In the genomic region with DNA sequence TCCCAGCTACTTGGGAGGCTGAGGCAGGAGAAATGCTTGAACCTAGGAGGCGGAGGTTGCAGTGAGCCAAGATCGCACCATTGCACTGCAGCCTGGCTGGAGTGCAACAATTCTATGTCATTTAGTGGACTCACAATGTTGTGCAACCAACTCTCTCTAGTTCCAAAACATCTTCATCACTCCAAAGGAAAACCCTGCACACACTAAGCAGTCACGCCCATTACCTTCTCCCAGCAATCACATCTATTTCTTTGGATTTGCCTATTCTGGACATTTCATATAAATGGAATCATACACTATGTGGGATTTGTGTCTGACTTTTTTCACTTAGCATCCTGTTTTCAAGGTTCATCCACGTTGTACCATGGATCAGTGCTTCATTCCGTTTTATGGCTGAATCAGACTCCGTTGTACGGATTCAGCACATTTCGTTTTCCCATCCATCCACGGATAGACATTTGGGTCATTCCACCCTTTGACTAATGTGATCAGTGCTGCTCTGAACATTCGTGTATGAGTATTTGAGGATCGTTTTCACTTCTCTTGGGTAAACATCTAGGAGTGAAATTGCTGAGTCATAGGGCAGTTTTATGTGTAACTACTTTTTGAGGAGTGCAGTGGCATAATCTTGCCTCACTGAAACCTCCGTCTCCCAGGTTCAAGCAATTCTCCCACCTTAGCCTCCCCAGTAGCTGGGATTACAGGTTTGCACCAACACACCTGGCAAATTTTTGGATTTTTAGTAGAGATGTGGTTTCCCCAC, we compare ENCODE assay signal across 14 cellular contexts. TPM values are rescaled to one million over a fixed set of nuclear protein-coding genes. Genes with fewer than 3 reads are reported as not detected.
DNase-seq lines count a peak whose midpoint lies in the region; ATAC-seq and TF ChIP-seq lines count a peak whose summit lies in the region.
"Had no signal": no experiment of that assay in that cellular context is flagged by ENCODE, and none has a peak within 500 bp of the region (broad histone marks: within the 10 kb centered on the region; RNA-seq: fewer than 3 reads in every experiment).

No MANE protein-coding gene starts in this region.

- no peak overlapping the region for H3K27ac Mint-ChIP-seq in stimulated activated naive B cell treated with anti-CD40 and anti-IgM and Interleukin-4, amounts not matched to agents 10 μg/mL and 1 μg/mL and 100 μg/mL, for 72 hours
- H3K27ac Mint-ChIP-seq: activated B cell treated with CpG ODN at 0.5 μM for 24 hours; activated naive CD8-positive, alpha-beta T cell treated with anti-CD3 and anti-CD28 coated beads, Interleukin-2, amount 10 ng/mL, durations not matched to agents 7 days and 5 days had no signal

- peaks cover 6% of the 10 kb centered on the region; the same call in 1 of the 2 replicates for H3K4me1 ChIP-seq in PC-3 (ENCODE audit: insufficient read depth, low read length)
- H3K4me1 ChIP-seq: testis had no signal

- peaks cover 7 to 18% of the 10 kb centered on the region in 2 donors for H3K4me1 Mint-ChIP-seq in stimulated activated naive B cell treated with anti-CD40 and anti-IgM and Interleukin-4, amounts not matched to agents 10 μg/mL and 1 μg/mL and 100 μg/mL, for 72 hours
- H3K4me1 Mint-ChIP-seq: activated naive CD8-positive, alpha-beta T cell treated with anti-CD3 and anti-CD28 coated beads, Interleukin-2, amount 10 ng/mL, durations not matched to agents 7 days and 5 days had no signal

- H2AFZ ChIP-seq in PC-3 (ENCODE audit: low read length): no peak overlapping the region

- CTCF ChIA-PET in PC-3 (lab: Charles Lee): no interaction called here

- POLR2A ChIA-PET in PC-3 (lab: Charles Lee; ENCODE audit: unreplicated experiment): no interaction called here

- DNase-seq in SKM-1 treated with dmso at 0.1 percent for 144 hours (lab: John Stamatoyannopoulos, UW; ENCODE audit: unreplicated experiment) (peak; percentile 33), SKM-1 (lab: John Stamatoyannopoulos, UW; ENCODE audit: unreplicated experiment) (no peak), PC-3 (peak; percentile 60), fibroblast of peridontal ligament (ENCODE audit: extremely low read depth) (peak; percentile 36), NCI-H1694 (lab: John Stamatoyannopoulos, UW) (no peak), ureter (ENCODE audit: low spot score) (no peak)
- no peak for DNase-seq in stimulated activated naive B cell treated with anti-CD40 and anti-IgM and Interleukin-4, amounts not matched to agents 10 μg/mL and 1 μg/mL and 100 μg/mL, for 72 hours
- DNase-seq: activated B cell treated with CpG ODN at 0.5 μM for 24 hours; activated naive CD8-positive, alpha-beta T cell treated with anti-CD3 and anti-CD28 coated beads, Interleukin-2, amount 10 ng/mL, durations not matched to agents 7 days and 5 days; esophagus squamous epithelium; NCI-H187 treated with DMSO at 0.1 percent for 48 hours; SK-N-SH; testis had no signal

- no peak overlapping the region for H3K4me3 Mint-ChIP-seq in stimulated activated naive B cell treated with anti-CD40 and anti-IgM and Interleukin-4, amounts not matched to agents 10 μg/mL and 1 μg/mL and 100 μg/mL, for 72 hours
- H3K4me3 Mint-ChIP-seq: activated B cell treated with CpG ODN at 0.5 μM for 24 hours; activated naive CD8-positive, alpha-beta T cell treated with anti-CD3 and anti-CD28 coated beads, Interleukin-2, amount 10 ng/mL, durations not matched to agents 7 days and 5 days had no signal

- H4K20me1 ChIP-seq in PC-3 (ENCODE audit: low read length): no peaks in the 10 kb centered on the region

- no peak overlapping the region for H3K9ac ChIP-seq in PC-3 (ENCODE audit: low read length)
- H3K9ac ChIP-seq: SK-N-SH had no signal

- H3K4me2 ChIP-seq in PC-3 (ENCODE audit: low read length): peak overlapping the region; percentile 6; the same call in 1 of the 2 replicates
- H3K4me2 ChIP-seq: SK-N-SH had no signal

- H3K9me3 Mint-ChIP-seq in stimulated activated naive B cell treated with anti-CD40 and anti-IgM and Interleukin-4, amounts not matched to agents 10 μg/mL and 1 μg/mL and 100 μg/mL, for 72 hours: no peaks in the 10 kb centered on the region
- H3K9me3 Mint-ChIP-seq: activated B cell treated with CpG ODN at 0.5 μM for 24 hours; activated naive CD8-positive, alpha-beta T cell treated with anti-CD3 and anti-CD28 coated beads, Interleukin-2, amount 10 ng/mL, durations not matched to agents 7 days and 5 days had no signal

- no TSS peak for BruUV-seq in PC-3 (replicated peaks; lab: Mats Ljungman, UMichigan)

- no peaks in the 10 kb centered on the region for H3K9me3 ChIP-seq in PC-3 (ENCODE audit: low read length)
- H3K9me3 ChIP-seq: esophagus squamous epithelium, SK-N-SH, testis had no signal

- no peaks in the 10 kb centered on the region for H3K27me3 ChIP-seq in PC-3 (ENCODE audit: low read length)
- H3K27me3 ChIP-seq: esophagus squamous epithelium, testis had no signal

- H3K36me3 ChIP-seq in PC-3 (ENCODE audit: low read depth, low read length): no peaks in the 10 kb centered on the region
- H3K36me3 ChIP-seq: esophagus squamous epithelium had no signal

- H3K36me3 Mint-ChIP-seq in stimulated activated naive B cell treated with anti-CD40 and anti-IgM and Interleukin-4, amounts not matched to agents 10 μg/mL and 1 μg/mL and 100 μg/mL, for 72 hours: peaks cover 0 to 4% of the 10 kb centered on the region in 2 donors
- H3K36me3 Mint-ChIP-seq: activated naive CD8-positive, alpha-beta T cell treated with anti-CD3 and anti-CD28 coated beads, Interleukin-2, amount 10 ng/mL, durations not matched to agents 7 days and 5 days had no signal

- TF ChIP-seq CTCF in PC-3 (conservative IDR thresholded peaks at IDR 0.05; ENCODE audit: low read depth, low read length): no peak

- no peaks in the 10 kb centered on the region for H3K9me2 ChIP-seq in PC-3 (replicated peaks; ENCODE audit: low read length)
- H3K9me2 ChIP-seq: SK-N-SH had no signal

- H3K27ac ChIP-seq in PC-3 (ENCODE audit: low read length): no peak overlapping the region; the same call in 1 of the 2 replicates
- H3K27ac ChIP-seq: esophagus squamous epithelium, testis had no signal

- peak; percentile 46; the same call in 1 of the 2 replicates for ATAC-seq in PC-3
- peak; percentile 33 to 38 for ATAC-seq in stimulated activated naive B cell treated with anti-CD40 and anti-IgM and Interleukin-4, amounts not matched to agents 10 μg/mL and 1 μg/mL and 100 μg/mL, for 72 hours (replicated peaks)
- ATAC-seq in GM21515 (IDR thresholded peaks at IDR 0.05; ENCODE audit: unreplicated experiment): no peak

- H3K79me2 ChIP-seq in PC-3 (ENCODE audit: low read length): no peaks in the 10 kb centered on the region

- H3K27me3 Mint-ChIP-seq in stimulated activated naive B cell treated with anti-CD40 and anti-IgM and Interleukin-4, amounts not matched to agents 10 μg/mL and 1 μg/mL and 100 μg/mL, for 72 hours: peaks cover 10 to 11% of the 10 kb centered on the region in 2 donors
- H3K27me3 Mint-ChIP-seq: activated naive CD8-positive, alpha-beta T cell treated with anti-CD3 and anti-CD28 coated beads, Interleukin-2, amount 10 ng/mL, durations not matched to agents 7 days and 5 days had no signal

- H3F3A ChIP-seq in PC-3 (ENCODE audit: low read length, unreplicated experiment): no peaks in the 10 kb centered on the region

- no peak overlapping the region for H3K4me3 ChIP-seq in PC-3 (ENCODE audit: low read length)
- H3K4me3 ChIP-seq: esophagus squamous epithelium, testis had no signal

- intact Hi-C loops in PC-3 (cut with micrococcal nuclease): no loop called here

RNA-seq across cellular contexts. Expression of gene EMP2, which starts 45.4 kb away (rescaled TPM):
- total RNA-seq in PC-3 (2014; rRNA removed) (33.9 and 38.7 TPM in 2 replicates), ureter (174 TPM)
- total RNA-seq: activated B cell treated with CpG ODN at 0.5 μM for 24 hours; activated naive CD8-positive, alpha-beta T cell treated with anti-CD3 and anti-CD28 coated beads, Interleukin-2, amount 10 ng/mL, durations not matched to agents 7 days and 5 days had no signal

Comparison
In these comparisons a context has a peak if more than half of its experiments do, and no peak if none do; other contexts are left out.
1. DNase-seq: peak in SKM-1 treated with dmso at 0.1 percent for 144 hours (single experiment), PC-3 (single experiment) and fibroblast of peridontal ligament (single experiment); none in SKM-1 (single experiment), stimulated activated naive B cell treated with anti-CD40 and anti-IgM and Interleukin-4, amounts not matched to agents 10 μg/mL and 1 μg/mL and 100 μg/mL, for 72 hours (single experiment), NCI-H1694 (single experiment) and ureter (single experiment).